In the genomic region with DNA sequence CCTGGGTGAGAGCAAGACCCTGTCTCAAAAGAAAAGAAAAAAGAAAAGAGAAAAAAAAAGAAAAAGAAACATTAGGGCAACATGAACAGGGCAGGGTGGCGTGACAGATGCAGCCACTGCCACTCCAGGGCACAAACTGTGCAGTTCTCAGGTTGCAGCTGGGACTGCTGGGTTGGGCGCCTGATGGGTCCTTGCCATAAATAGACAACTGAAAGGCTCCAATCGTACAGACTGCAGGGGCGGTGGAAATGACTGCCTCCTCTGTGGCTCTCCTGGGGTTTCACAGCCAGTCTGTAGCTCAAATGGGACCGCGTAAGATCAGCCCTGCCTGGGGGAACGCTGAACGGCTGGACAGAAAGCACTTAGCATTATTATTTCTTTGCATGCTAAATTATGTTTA, we compare ENCODE assay signal across 15 cellular contexts.
"Had no signal": no experiment of that assay in that cellular context is flagged by ENCODE, and none has a peak within 500 bp of the region (broad histone marks: within the 10 kb centered on the region; RNA-seq: fewer than 3 reads in every experiment).

No MANE protein-coding gene starts in this region.

- H3K4me3 Mint-ChIP-seq: nephron; stimulated activated naive CD8-positive, alpha-beta T cell treated with anti-CD3 and anti-CD28 coated beads, Interleukin-15, Interleukin-2, amounts not matched to agents 100 ng/mL and 50 ng/mL, for 24 hours had no signal

- H3K27ac Mint-ChIP-seq: activated T-helper 2 cell treated with anti-CD3 and anti-CD28 coated beads, Interferon-gamma antibody, Interleukin-2, Interleukin-4, amounts not matched to agents 10 μg/mL and 5 μg/mL and 100 μg/mL, durations not matched to agents 14 hours and 24 hours and 36 hours; nephron; stimulated activated naive CD8-positive, alpha-beta T cell treated with anti-CD3 and anti-CD28 coated beads, Interleukin-15, Interleukin-2, amounts not matched to agents 100 ng/mL and 50 ng/mL, for 24 hours had no signal

- H3K4me2 ChIP-seq: hepatocyte had no signal

- H3K4me1 ChIP-seq: adrenal gland, upper lobe of left lung had no signal

- DNase-seq: activated CD4-positive, alpha-beta T cell treated with anti-CD3 and anti-CD28 coated beads, Interleukin-2, amount 50 U/mL, for 1 hour; activated naive CD4-positive, alpha-beta T cell treated with anti-CD3 and anti-CD28 coated beads, Interleukin-2, amount 50 U/mL, for 16 hours; adrenal gland; central memory CD4-positive, alpha-beta T cell; cortex of kidney; effector CD8-positive, alpha-beta T cell; left ventricle myocardium superior; mesenchymal stem cell; occipital lobe; upper lobe of left lung had no signal

- H3K4me3 ChIP-seq: adrenal gland, hepatocyte, upper lobe of left lung had no signal

- H3K27me3 Mint-ChIP-seq: stimulated activated naive CD8-positive, alpha-beta T cell treated with anti-CD3 and anti-CD28 coated beads, Interleukin-15, Interleukin-2, amounts not matched to agents 100 ng/mL and 50 ng/mL, for 24 hours had no signal

- H3K36me3 ChIP-seq: adrenal gland, upper lobe of left lung had no signal

- H3K27ac ChIP-seq: adrenal gland, hepatocyte, upper lobe of left lung had no signal

- H3K27me3 ChIP-seq: adrenal gland, hepatocyte, upper lobe of left lung had no signal

- ATAC-seq: left ventricle myocardium superior, sciatic nerve had no signal
